8 cellular contexts compared by ENCODE assay signal in genomic region chr12:4307593-4308333, GRCh38. TPM values are rescaled to one million over a fixed set of nuclear protein-coding genes. Genes with fewer than 3 reads are reported as not detected.
DNase-seq lines count a peak whose midpoint lies in the region; ATAC-seq, FAIRE-seq and TF ChIP-seq lines count a peak whose summit lies in the region.

No MANE protein-coding gene starts in this region.

- peak; percentile 30 for ATAC-seq in activated CD8-positive, alpha-beta T cell treated with anti-CD3 and anti-CD28 coated beads, Interleukin-2, amount 10 ng/mL, durations not matched to agents 7 days and 5 days
- ATAC-seq in GM18502 (IDR thresholded peaks at IDR 0.05; ENCODE audit: poor library complexity, unreplicated experiment), result no peak
- ATAC-seq in HG03196 (IDR thresholded peaks at IDR 0.05; ENCODE audit: unreplicated experiment), result no peak

- DNase-seq in GM10266 (ENCODE audit: extremely low spot score) (peak; percentile 49), NCI-H2081 treated with DMSO at 0.1 percent for 48 hours (lab: John Stamatoyannopoulos, UW) (peak; percentile 41), glomerular visceral epithelial cell (ENCODE audit: extremely low spot score) (peak; percentile 79), nucleus accumbens (lab: John Stamatoyannopoulos, UW) (peak in 33 of 56 donors; percentile 10 to 74 (median 40))
- DNase-seq in activated CD8-positive, alpha-beta T cell treated with anti-CD3 and anti-CD28 coated beads, Interleukin-2, amount 10 ng/mL, durations not matched to agents 7 days and 5 days, result no peak

- CTCF ChIA-PET in activated CD8-positive, alpha-beta T cell treated with anti-CD3 and anti-CD28 coated beads, Interleukin-2, amount 10 ng/mL, durations not matched to agents 7 days and 5 days (lab: Charles Lee), result no interaction called here

- no peak overlapping the region for H3K4me3 Mint-ChIP-seq in activated CD8-positive, alpha-beta T cell treated with anti-CD3 and anti-CD28 coated beads, Interleukin-2, amount 10 ng/mL, durations not matched to agents 7 days and 5 days

- peak; percentile 31 for TF ChIP-seq CTCF in GM10266 (IDR thresholded peaks at IDR 0.05; ENCODE audit: control insufficient read depth, insufficient read depth, low read depth, missing control alignments)

- peaks cover 87% of the 10 kb centered on the region for H3K36me3 Mint-ChIP-seq in activated CD8-positive, alpha-beta T cell treated with anti-CD3 and anti-CD28 coated beads, Interleukin-2, amount 10 ng/mL, durations not matched to agents 7 days and 5 days (ENCODE audit: low read depth)

- POLR2A ChIA-PET in activated CD8-positive, alpha-beta T cell treated with anti-CD3 and anti-CD28 coated beads, Interleukin-2, amount 10 ng/mL, durations not matched to agents 7 days and 5 days (lab: Charles Lee), result no interaction called here

- no peaks in the 10 kb centered on the region for H3K9me3 Mint-ChIP-seq in activated CD8-positive, alpha-beta T cell treated with anti-CD3 and anti-CD28 coated beads, Interleukin-2, amount 10 ng/mL, durations not matched to agents 7 days and 5 days (ENCODE audit: insufficient read depth)

- no peaks in the 10 kb centered on the region for H3K27me3 Mint-ChIP-seq in activated CD8-positive, alpha-beta T cell treated with anti-CD3 and anti-CD28 coated beads, Interleukin-2, amount 10 ng/mL, durations not matched to agents 7 days and 5 days (ENCODE audit: low read depth)

- FAIRE-seq in A204.1 (lab: Jason Lieb, UNC), result peak; percentile 30

- H3K4me1 Mint-ChIP-seq in activated CD8-positive, alpha-beta T cell treated with anti-CD3 and anti-CD28 coated beads, Interleukin-2, amount 10 ng/mL, durations not matched to agents 7 days and 5 days (ENCODE audit: low read depth), result peaks cover 7% of the 10 kb centered on the region

- H3K27ac Mint-ChIP-seq in activated CD8-positive, alpha-beta T cell treated with anti-CD3 and anti-CD28 coated beads, Interleukin-2, amount 10 ng/mL, durations not matched to agents 7 days and 5 days, result peak overlapping the region; percentile 47

RNA-seq across cellular contexts. Expression of gene TIGAR, which starts 13.2 kb away (rescaled TPM):
- 10 to 100 TPM; 14.7 to 15.8 TPM for total RNA-seq in activated CD8-positive, alpha-beta T cell treated with anti-CD3 and anti-CD28 coated beads, Interleukin-2, amount 10 ng/mL, durations not matched to agents 7 days and 5 days

RNA-seq across cellular contexts. Expression of gene CCND2, which starts 34.2 kb away (rescaled TPM):
- total RNA-seq in activated CD8-positive, alpha-beta T cell treated with anti-CD3 and anti-CD28 coated beads, Interleukin-2, amount 10 ng/mL, durations not matched to agents 7 days and 5 days, result 100 to 1,000 TPM; 572 to 592 TPM
